8 cellular contexts compared by ENCODE assay signal in the genomic region with DNA sequence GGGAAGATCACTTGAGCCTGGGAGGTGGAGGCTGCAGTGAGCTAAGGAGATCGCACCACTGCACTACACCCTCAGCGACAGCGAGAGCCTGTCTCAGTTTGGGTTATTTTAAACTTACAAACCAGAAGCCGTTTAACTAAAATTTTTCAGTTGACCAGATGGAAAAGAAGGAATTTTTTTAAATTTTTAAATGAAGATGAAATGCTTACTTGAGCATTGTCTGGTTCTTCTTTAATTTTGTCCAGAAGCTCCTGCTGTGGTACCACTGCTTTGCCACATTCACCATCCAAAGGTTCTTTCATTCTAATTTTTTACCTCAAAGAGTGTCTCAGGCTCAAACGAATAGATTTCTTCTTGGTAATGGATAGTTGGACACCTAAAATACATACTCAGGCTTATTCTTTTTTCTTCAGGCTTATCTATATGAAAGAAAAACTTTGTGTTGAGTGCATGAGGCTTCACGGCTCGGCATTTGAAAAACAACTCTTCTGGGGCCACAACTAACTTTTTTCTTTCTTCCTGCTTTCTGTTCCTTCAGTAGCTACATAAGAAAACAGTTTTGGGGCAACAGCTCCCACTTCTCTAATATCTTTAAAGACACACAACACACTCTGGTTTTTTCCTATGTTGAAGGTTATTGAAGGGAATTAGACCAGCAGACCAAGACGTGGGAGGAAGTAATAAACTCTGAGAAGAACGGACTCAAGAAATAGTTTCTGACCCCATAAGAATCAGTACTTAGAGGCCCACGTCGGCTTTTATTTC. TPM values are rescaled to one million over a fixed set of nuclear protein-coding genes. Genes with fewer than 3 reads are reported as not detected.
A peak's percentile ranks its signal among the peaks of the same experiment; 100 is the strongest.
DNase-seq lines count a peak whose midpoint lies in the region; FAIRE-seq and TF ChIP-seq lines count a peak whose summit lies in the region.

No MANE protein-coding gene starts in this region.

- no peak for FAIRE-seq in small intestine (lab: Jason Lieb, UNC)

- H2AFZ ChIP-seq in hepatocyte: peak overlapping the region; percentile 89

- H3K9me3 ChIP-seq in hepatocyte (ENCODE audit: low read depth): peaks cover 3% of the 10 kb centered on the region
- H3K9me3 ChIP-seq in small intestine (ENCODE audit: control insufficient read depth, low read depth): no peaks in the 10 kb centered on the region

- H3K4me3 ChIP-seq in hepatocyte: peak overlapping the region; percentile 73
- H3K4me3 ChIP-seq in small intestine (ENCODE audit: low read depth in 1 of 2, low read length in 2 of 2): peak overlapping the region; percentile 65 to 79

- H3K4me1 ChIP-seq in hepatocyte (ENCODE audit: insufficient read depth) (peaks cover 7% of the 10 kb centered on the region), small intestine (ENCODE audit: control insufficient read depth in 2 of 2, insufficient read depth in 1 of 2, low read depth in 1 of 2, low read length in 1 of 2) (peaks cover 4 to 8% of the 10 kb centered on the region in 2 donors)

- no peaks in the 10 kb centered on the region for H3K27me3 Mint-ChIP-seq in activated naive CD4-positive, alpha-beta T cell treated with anti-CD3 and anti-CD28 coated beads for 36 hours (ENCODE audit: low read depth)
- H3K27me3 Mint-ChIP-seq in activated CD4-positive, alpha-beta memory T cell treated with anti-CD3 and anti-CD28 coated beads for 36 hours: no peaks in the 10 kb centered on the region

- H3K9me2 ChIP-seq in hepatocyte (replicated peaks; ENCODE audit: insufficient read depth): no peaks in the 10 kb centered on the region

- H3K36me3 Mint-ChIP-seq in activated naive CD4-positive, alpha-beta T cell treated with anti-CD3 and anti-CD28 coated beads for 36 hours (ENCODE audit: low read depth): peaks cover 18% of the 10 kb centered on the region
- peaks cover 23% of the 10 kb centered on the region for H3K36me3 Mint-ChIP-seq in activated CD4-positive, alpha-beta memory T cell treated with anti-CD3 and anti-CD28 coated beads for 36 hours

- POLR2A ChIA-PET in activated CD4-positive, alpha-beta memory T cell treated with anti-CD3 and anti-CD28 coated beads for 36 hours (lab: Charles Lee): interaction anchor here (0.8 to 2.0 kb wide), 6 partner anchors 14 to 243 kb away, joined by 3 to 5 read pairs (median 4); a partner anchor contains a TSS

- H3K27ac ChIP-seq in hepatocyte: peak overlapping the region; percentile 85
- peak overlapping the region; percentile 89 to 99 for H3K27ac ChIP-seq in small intestine (ENCODE audit: low read depth in 1 of 2, low read length in 1 of 2)

- H3K27me3 ChIP-seq in hepatocyte: no peaks in the 10 kb centered on the region
- no peaks in the 10 kb centered on the region for H3K27me3 ChIP-seq in small intestine (ENCODE audit: control insufficient read depth in 2 of 2, insufficient read depth in 2 of 2, low read length in 2 of 2)

- no peak for TF ChIP-seq CTCF in hepatocyte (IDR thresholded peaks at IDR 0.05; ENCODE audit: poor library complexity)

- peak overlapping the region; percentile 93 for H3K4me3 Mint-ChIP-seq in activated naive CD4-positive, alpha-beta T cell treated with anti-CD3 and anti-CD28 coated beads for 36 hours
- peak overlapping the region; percentile 99 for H3K4me3 Mint-ChIP-seq in activated CD4-positive, alpha-beta memory T cell treated with anti-CD3 and anti-CD28 coated beads for 36 hours

- peak; percentile 7 for DNase-seq in activated naive CD4-positive, alpha-beta T cell treated with anti-CD3 and anti-CD28 coated beads for 36 hours
- DNase-seq in activated naive CD4-positive, alpha-beta T cell (lab: John Stamatoyannopoulos, UW): no peak
- no peak for DNase-seq in activated CD4-positive, alpha-beta memory T cell treated with anti-CD3 and anti-CD28 coated beads for 36 hours
- no peak for DNase-seq in hepatocyte (ENCODE audit: low spot score)
- no peak for DNase-seq in small intestine
- no peak for DNase-seq in NCI-H510A treated with DMSO at 0.1 percent for 48 hours (lab: John Stamatoyannopoulos, UW)
- no peak for DNase-seq in HK-2 (ENCODE audit: unreplicated experiment)
- DNase-seq in activated gamma-delta T cell treated with Interleukin-2 at 50 U/mL for 16 hours: no peak

- peak overlapping the region; percentile 77 for H3K4me2 ChIP-seq in hepatocyte

- peak overlapping the region; percentile 93 for H3K27ac Mint-ChIP-seq in activated naive CD4-positive, alpha-beta T cell treated with anti-CD3 and anti-CD28 coated beads for 36 hours
- H3K27ac Mint-ChIP-seq in activated CD4-positive, alpha-beta memory T cell treated with anti-CD3 and anti-CD28 coated beads for 36 hours: peak overlapping the region; percentile 96

- WGBS in hepatocyte (ENCODE audit: low lambda C conversion rate, missing lambda C conversion rate): 59% methylated on average over 11 of the region's 11 CpGs
- 35 to 39% (median 37%) methylated on average over 11 of the region's 11 CpGs for WGBS in small intestine, 3 donors

- CTCF ChIA-PET in activated naive CD4-positive, alpha-beta T cell treated with anti-CD3 and anti-CD28 coated beads for 36 hours (lab: Charles Lee): interaction anchor here (0.6 kb wide), 1 partner anchor 43 kb away, joined by 3 read pairs; no protein-coding TSS in a partner anchor
- CTCF ChIA-PET in activated CD4-positive, alpha-beta memory T cell treated with anti-CD3 and anti-CD28 coated beads for 36 hours (lab: Charles Lee): interaction anchor here (0.9 to 1.6 kb wide), 2 partner anchors 49 to 164 kb away, joined by 3 to 4 read pairs; a partner anchor contains a TSS

- peaks cover 45% of the 10 kb centered on the region for H3K79me2 ChIP-seq in hepatocyte

- intact Hi-C loops in activated naive CD4-positive, alpha-beta T cell treated with anti-CD3 and anti-CD28 coated beads for 36 hours (cut with micrococcal nuclease): loop anchor here (1.0 to 5.0 kb wide), 6 partner anchors 46 to 267 kb away; a partner anchor contains a TSS
- intact Hi-C loops in activated CD4-positive, alpha-beta memory T cell treated with anti-CD3 and anti-CD28 coated beads for 36 hours (cut with micrococcal nuclease): loop anchor here (1.0 to 10.0 kb wide), 5 partner anchors 48 to 527 kb away; a partner anchor contains a TSS

- H3K4me1 Mint-ChIP-seq in activated naive CD4-positive, alpha-beta T cell treated with anti-CD3 and anti-CD28 coated beads for 36 hours (ENCODE audit: low read depth): peaks cover 41% of the 10 kb centered on the region
- H3K4me1 Mint-ChIP-seq in activated CD4-positive, alpha-beta memory T cell treated with anti-CD3 and anti-CD28 coated beads for 36 hours (ENCODE audit: low read depth): peaks cover 31% of the 10 kb centered on the region

- H3K9me3 Mint-ChIP-seq in activated naive CD4-positive, alpha-beta T cell treated with anti-CD3 and anti-CD28 coated beads for 36 hours: peaks cover 6% of the 10 kb centered on the region
- peaks cover 12% of the 10 kb centered on the region for H3K9me3 Mint-ChIP-seq in activated CD4-positive, alpha-beta memory T cell treated with anti-CD3 and anti-CD28 coated beads for 36 hours

- no peaks in the 10 kb centered on the region for H4K20me1 ChIP-seq in hepatocyte (ENCODE audit: insufficient read depth, poor library complexity, severe bottlenecking)

- H3K36me3 ChIP-seq in hepatocyte (replicated peaks; ENCODE audit: insufficient read depth, low read depth): no peaks in the 10 kb centered on the region
- H3K36me3 ChIP-seq in small intestine (ENCODE audit: control insufficient read depth in 2 of 2, insufficient read depth in 2 of 2, low read length in 2 of 2): no peaks in the 10 kb centered on the region

RNA-seq across cellular contexts. Expression of a gene that starts 1.2 kb away (rescaled TPM):
- 10 to 100 TPM; 18.5 to 19.1 TPM for total RNA-seq in activated naive CD4-positive, alpha-beta T cell treated with anti-CD3 and anti-CD28 coated beads for 36 hours
- 10 to 100 TPM; 16.3 to 18.0 TPM for total RNA-seq in activated CD4-positive, alpha-beta memory T cell treated with anti-CD3 and anti-CD28 coated beads for 36 hours
- 16.7 and 20.7 TPM in 2 replicates for total RNA-seq in hepatocyte
- polyA plus RNA-seq in hepatocyte: 10.6 and 11.3 TPM in 2 replicates
- polyA plus RNA-seq in small intestine: 10 to 100 TPM in 1 of 3 donors, 1 to 10 TPM in 2; 6.6 to 10.7 (median 9.2) TPM

RNA-seq across cellular contexts. Expression of a gene that starts 45.4 kb away (rescaled TPM):
- total RNA-seq in activated naive CD4-positive, alpha-beta T cell treated with anti-CD3 and anti-CD28 coated beads for 36 hours: 10 to 100 TPM; 18.2 to 19.9 TPM
- 10 to 100 TPM; 26.5 to 28.8 TPM for total RNA-seq in activated CD4-positive, alpha-beta memory T cell treated with anti-CD3 and anti-CD28 coated beads for 36 hours
- total RNA-seq in hepatocyte: 37.5 and 43.8 TPM in 2 replicates
- polyA plus RNA-seq in hepatocyte (51.5 and 51.8 TPM in 2 replicates), small intestine (10 to 100 TPM in 2 of 3 donors, 1 to 10 TPM in 1; 5.6 to 41.4 (median 14.6) TPM)

RNA-seq across cellular contexts. Expression of a gene that starts 48.7 kb away (rescaled TPM):
- total RNA-seq in activated naive CD4-positive, alpha-beta T cell treated with anti-CD3 and anti-CD28 coated beads for 36 hours: 1 to 10 TPM; 7.3 to 7.9 TPM
- total RNA-seq in activated CD4-positive, alpha-beta memory T cell treated with anti-CD3 and anti-CD28 coated beads for 36 hours: 1 to 10 TPM; 3.6 to 3.9 TPM
- total RNA-seq in hepatocyte: 17.9 and 18.7 TPM in 2 replicates
- 3.8 and 4.7 TPM in 2 replicates for polyA plus RNA-seq in hepatocyte
- polyA plus RNA-seq in small intestine: 1 to 10 TPM; 1.1 to 4.0 (median 2.5) TPM
